8 cellular contexts compared by ENCODE assay signal in genomic region chr9:7756088-7756487, GRCh38. TPM values are rescaled to one million over a fixed set of nuclear protein-coding genes. Genes with fewer than 3 reads are reported as not detected.
DNase-seq lines count a peak whose midpoint lies in the region; ATAC-seq and TF ChIP-seq lines count a peak whose summit lies in the region.

No MANE protein-coding gene starts in this region.

- no peak overlapping the region for H3K27ac ChIP-seq in brain microvascular endothelial cell

- no peaks in the 10 kb centered on the region for H3K27me3 Mint-ChIP-seq in activated naive CD8-positive, alpha-beta T cell treated with anti-CD3 and anti-CD28 coated beads for 36 hours

- H3K4me3 ChIP-seq in brain microvascular endothelial cell (ENCODE audit: low read depth, low read length) = no peak overlapping the region

- intact Hi-C loops in head of caudate nucleus (cut with DNase I) = no loop called here

- peaks cover 12% of the 10 kb centered on the region for H3K9me3 Mint-ChIP-seq in activated naive CD8-positive, alpha-beta T cell treated with anti-CD3 and anti-CD28 coated beads for 36 hours

- in situ Hi-C loops in GM13977 (cut with MboI; ENCODE audit: low pct_unique_long_range_greater_than_20kb, low sequenced_read_pairs, unreplicated experiment) = no loop called here
- in situ Hi-C loops in brain microvascular endothelial cell (cut with HindIII; ENCODE audit: low pct_ligation_motif_present, low sequenced_read_pairs) = no loop called here

- H3K27ac Mint-ChIP-seq in activated naive CD8-positive, alpha-beta T cell treated with anti-CD3 and anti-CD28 coated beads for 36 hours = peak overlapping the region; percentile 92

- DNase-seq in GM13977 (ENCODE audit: low spot score) = peak; percentile 34
- DNase-seq in GM20000 (ENCODE audit: low spot score) = peak; percentile 47
- DNase-seq in activated naive CD8-positive, alpha-beta T cell treated with anti-CD3 and anti-CD28 coated beads for 36 hours = peak; percentile 9
- DNase-seq in head of caudate nucleus = no peak
- DNase-seq in brain microvascular endothelial cell = no peak
- DNase-seq in SW 1271 (lab: John Stamatoyannopoulos, UW) = no peak
- no peak for DNase-seq in NCI-H2227 (lab: John Stamatoyannopoulos, UW; ENCODE audit: unreplicated experiment)

- H3K4me1 Mint-ChIP-seq in activated naive CD8-positive, alpha-beta T cell treated with anti-CD3 and anti-CD28 coated beads for 36 hours = peaks cover 9% of the 10 kb centered on the region

- H3K4me3 Mint-ChIP-seq in activated naive CD8-positive, alpha-beta T cell treated with anti-CD3 and anti-CD28 coated beads for 36 hours = no peak overlapping the region

- no peaks in the 10 kb centered on the region for H3K36me3 ChIP-seq in brain microvascular endothelial cell (replicated peaks)

- no peaks in the 10 kb centered on the region for H3K27me3 ChIP-seq in brain microvascular endothelial cell (replicated peaks)

- H3K36me3 Mint-ChIP-seq in activated naive CD8-positive, alpha-beta T cell treated with anti-CD3 and anti-CD28 coated beads for 36 hours = peaks cover 5% of the 10 kb centered on the region

- peak; percentile 93 for ATAC-seq in HG03175 (IDR thresholded peaks at IDR 0.05; ENCODE audit: unreplicated experiment)

- TF ChIP-seq CTCF in GM13977 (IDR thresholded peaks at IDR 0.05; ENCODE audit: extremely low read depth, insufficient read depth, missing control alignments) (no peak), GM20000 (IDR thresholded peaks at IDR 0.05; ENCODE audit: extremely low read depth, missing control alignments) (no peak), brain microvascular endothelial cell (IDR thresholded peaks at IDR 0.05; ENCODE audit: low read depth, low read length, missing control alignments) (no peak)

RNA-seq across cellular contexts. Expression of gene DMAC1, which starts 43.5 kb away (rescaled TPM):
- 10 to 100 TPM; 57.4 to 58.8 TPM for total RNA-seq in activated naive CD8-positive, alpha-beta T cell treated with anti-CD3 and anti-CD28 coated beads for 36 hours

Comparison
In these comparisons a context has a peak if more than half of its experiments do, and no peak if none do; other contexts are left out.
1. DNase-seq: peak in GM13977 (single experiment), GM20000 (single experiment) and activated naive CD8-positive, alpha-beta T cell treated with anti-CD3 and anti-CD28 coated beads for 36 hours (single experiment); none in head of caudate nucleus (0 of 42), brain microvascular endothelial cell (single experiment), SW 1271 (0 of 2) and NCI-H2227 (single experiment).